ENCODE assay signal across 16 cellular contexts in the genomic region with DNA sequence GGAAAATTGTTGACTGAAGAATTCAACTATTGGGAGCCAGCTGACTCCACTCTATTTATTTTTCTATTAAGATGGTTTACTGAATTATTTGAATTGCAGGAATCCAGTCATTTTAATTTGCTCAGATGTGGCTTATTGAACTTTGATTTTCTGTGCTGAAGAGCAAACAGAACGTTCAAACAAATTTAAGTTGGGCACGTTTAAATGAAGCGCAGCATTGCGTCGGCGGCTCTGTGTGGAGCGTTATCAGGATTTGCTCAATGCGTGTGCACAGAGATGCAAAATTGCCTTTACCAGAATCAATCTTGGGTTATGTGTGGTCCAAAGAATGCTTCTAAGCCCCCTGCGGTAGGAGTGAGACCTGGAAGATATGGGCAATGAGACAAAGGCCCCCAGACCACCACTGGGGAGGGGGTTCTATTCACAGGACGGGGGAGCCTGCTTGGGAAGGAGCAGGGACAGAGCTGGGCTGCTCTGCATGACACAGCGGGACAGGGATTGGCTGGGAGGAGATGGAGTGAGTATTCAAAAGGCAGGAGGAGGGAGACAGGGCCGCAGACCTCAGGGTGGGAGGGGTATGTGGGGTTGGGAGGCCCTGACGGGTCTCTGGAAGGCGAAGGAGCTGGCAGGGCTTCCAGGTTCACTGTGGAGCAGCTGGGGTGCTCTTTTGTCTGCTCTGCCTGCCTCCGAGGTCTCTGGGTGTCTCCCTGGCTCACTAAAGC.
"Had no signal": no experiment of that assay in that cellular context is flagged by ENCODE, and none has a peak within 500 bp of the region (broad histone marks: within the 10 kb centered on the region; RNA-seq: fewer than 3 reads in every experiment).

No MANE protein-coding gene starts in this region.

- H3K36me3 Mint-ChIP-seq: immature natural killer cell; natural killer cell treated with Interleukin-12 subunit alpha and Interleukin-12 subunit beta and Interleukin-15 and Interleukin-18, amount 100 ng/mL, for 72 hours had no signal

- DNase-seq: activated CD4-positive, alpha-beta T cell treated with anti-CD3 and anti-CD28 coated beads for 48 hours; activated CD8-positive, alpha-beta memory T cell treated with anti-CD3 and anti-CD28 coated beads, Interleukin-2, amount 50 U/mL, for 48 hours; activated CD8-positive, alpha-beta T cell treated with anti-CD3 and anti-CD28 coated beads, Interleukin-2, amount 10 ng/mL, durations not matched to agents 7 days and 5 days; activated naive CD4-positive, alpha-beta T cell treated with anti-CD3 and anti-CD28 coated beads for 36 hours; caudate nucleus; colonic mucosa; effector CD4-positive, alpha-beta T cell; foreskin melanocyte; heart right ventricle; immature natural killer cell; left colon; mammary epithelial cell; pancreas; T-helper 1 cell had no signal

- H3K4me3 Mint-ChIP-seq: activated CD8-positive, alpha-beta T cell treated with anti-CD3 and anti-CD28 coated beads, Interleukin-2, amount 10 ng/mL, durations not matched to agents 7 days and 5 days; activated naive CD4-positive, alpha-beta T cell treated with anti-CD3 and anti-CD28 coated beads for 36 hours; activated T-helper 17 cell treated with anti-CD3 and anti-CD28 coated beads, Interleukin-2, amount 50 U/mL, for 72 hours; immature natural killer cell; natural killer cell treated with Interleukin-12 subunit alpha and Interleukin-12 subunit beta and Interleukin-15 and Interleukin-18, amount 100 ng/mL, for 72 hours had no signal

- H3K27me3 Mint-ChIP-seq: activated T-helper 17 cell treated with anti-CD3 and anti-CD28 coated beads, Interleukin-2, amount 50 U/mL, for 72 hours had no signal

- H3K36me3 ChIP-seq: colonic mucosa, heart right ventricle, pancreas had no signal

- H3K27me3 ChIP-seq: colonic mucosa, heart right ventricle, pancreas had no signal

- H3K4me1 Mint-ChIP-seq: activated T-helper 17 cell treated with anti-CD3 and anti-CD28 coated beads, Interleukin-2, amount 50 U/mL, for 72 hours; immature natural killer cell had no signal

- ATAC-seq: activated CD8-positive, alpha-beta T cell treated with anti-CD3 and anti-CD28 coated beads, Interleukin-2, amount 10 ng/mL, durations not matched to agents 7 days and 5 days; activated T-helper 17 cell treated with anti-CD3 and anti-CD28 coated beads, Interleukin-2, amount 50 U/mL, for 72 hours; heart right ventricle; left colon; natural killer cell treated with Interleukin-12 subunit alpha and Interleukin-12 subunit beta and Interleukin-15 and Interleukin-18, amount 100 ng/mL, for 72 hours; pancreas had no signal

- H3K9me3 ChIP-seq: colonic mucosa, heart right ventricle, pancreas had no signal

- H3K4me1 ChIP-seq: colonic mucosa had no signal

- H3K9me3 Mint-ChIP-seq: activated naive CD4-positive, alpha-beta T cell treated with anti-CD3 and anti-CD28 coated beads for 36 hours; activated T-helper 17 cell treated with anti-CD3 and anti-CD28 coated beads, Interleukin-2, amount 50 U/mL, for 72 hours; immature natural killer cell; natural killer cell treated with Interleukin-12 subunit alpha and Interleukin-12 subunit beta and Interleukin-15 and Interleukin-18, amount 100 ng/mL, for 72 hours had no signal

- H3K4me3 ChIP-seq: colonic mucosa, heart right ventricle, pancreas had no signal
